In the genomic region with DNA sequence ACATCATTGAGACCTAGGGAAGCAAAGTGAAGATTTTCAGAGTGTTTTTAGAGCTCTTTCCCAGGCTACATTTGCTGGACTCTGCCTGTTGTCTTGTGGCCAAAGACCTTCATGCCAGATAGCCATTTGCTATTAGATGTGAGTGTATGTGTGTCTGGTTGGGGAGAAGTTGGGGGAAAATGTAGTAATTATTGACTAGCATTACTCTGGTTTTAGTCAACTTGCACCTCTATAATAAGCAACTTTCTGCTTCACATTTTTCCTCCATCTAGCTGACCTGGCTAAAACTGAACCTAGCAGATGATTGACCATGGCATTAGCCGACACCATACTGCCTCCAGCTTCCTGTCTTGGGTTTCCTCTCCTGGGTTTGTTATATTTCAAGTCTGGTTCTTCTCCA, we compare ENCODE assay signal across 22 cellular contexts.
DNase-seq lines count a peak whose midpoint lies in the region; ATAC-seq, FAIRE-seq and TF ChIP-seq lines count a peak whose summit lies in the region.
"Had no signal": no experiment of that assay in that cellular context is flagged by ENCODE, and none has a peak within 500 bp of the region (broad histone marks: within the 10 kb centered on the region; RNA-seq: fewer than 3 reads in every experiment).

No MANE protein-coding gene starts in this region.

- WGBS in testis, 2 donors = 87 to 90% methylated on average over 1 of the region's 1 CpG

- no peak for TF ChIP-seq CTCF in testis (IDR thresholded peaks at IDR 0.05)

- TF ChIP-seq POLR2A in testis (IDR thresholded peaks at IDR 0.05) = no peak

- DNase-seq in HK-2 (ENCODE audit: unreplicated experiment) = peak; percentile 6
- DNase-seq in glomerular visceral epithelial cell (ENCODE audit: extremely low spot score) = peak; percentile 45
- DNase-seq in myocyte (ENCODE audit: low read depth) = peak; percentile 21
- no peak for DNase-seq in activated CD4-positive, alpha-beta T cell treated with anti-CD3 and anti-CD28 coated beads for 48 hours
- DNase-seq in frontal cortex (ENCODE audit: low spot score in 2 of 2) = no peak
- DNase-seq in testis = no peak
- DNase-seq: 8988T; CD8-positive, alpha-beta T cell; DMS 273 treated with DMSO at 0.1 percent for 48 hours; DMS53; DND-41; EL; GOT3; H7; HFFc6; IMR-90 had no signal

- intact Hi-C loops in testis (cut with DNase I; ENCODE audit: low total_unique reads) = no loop called here

- no peak for FAIRE-seq in frontal cortex (lab: Jason Lieb, UNC)
- FAIRE-seq: GM12878, GM18507, HTR-8/SVneo had no signal

- H3K27me3 ChIP-seq in testis = no peaks in the 10 kb centered on the region
- H3K27me3 ChIP-seq: BLaER1 treated with 17β-estradiol and CSF1 and Interleukin-3, amounts not matched to agents 10 nM and 100 nM had no signal

- no peaks in the 10 kb centered on the region for H3K9me3 ChIP-seq in testis
- H3K9me3 ChIP-seq: BLaER1 treated with 17β-estradiol and CSF1 and Interleukin-3, amounts not matched to agents 10 nM and 100 nM had no signal

- no peak overlapping the region for H3K4me3 ChIP-seq in testis
- H3K4me3 ChIP-seq: BLaER1 treated with 17β-estradiol and CSF1 and Interleukin-3, amounts not matched to agents 10 nM and 100 nM; GM12878 had no signal

- ATAC-seq in GM18498 (IDR thresholded peaks at IDR 0.05; ENCODE audit: unreplicated experiment) = no peak
- ATAC-seq: CD8-positive, alpha-beta T cell; GM12878; HCT116 had no signal

- no peaks in the 10 kb centered on the region for H3K36me3 ChIP-seq in testis (ENCODE audit: low read depth, missing control alignments)
- H3K36me3 ChIP-seq: BLaER1 treated with 17β-estradiol and CSF1 and Interleukin-3, amounts not matched to agents 10 nM and 100 nM had no signal

- H3K27ac ChIP-seq in testis = no peak overlapping the region
- H3K27ac ChIP-seq: BLaER1 treated with 17β-estradiol and CSF1 and Interleukin-3, amounts not matched to agents 10 nM and 100 nM had no signal

- H3K4me1 ChIP-seq in testis = no peaks in the 10 kb centered on the region
- H3K4me1 ChIP-seq: BLaER1 treated with 17β-estradiol and CSF1 and Interleukin-3, amounts not matched to agents 10 nM and 100 nM had no signal

Comparison
In these comparisons a context has a peak if more than half of its experiments do, and no peak if none do; other contexts are left out.
1. DNase-seq: peak in HK-2 (single experiment), glomerular visceral epithelial cell (single experiment) and myocyte (single experiment); none in activated CD4-positive, alpha-beta T cell treated with anti-CD3 and anti-CD28 coated beads for 48 hours (single experiment), frontal cortex (0 of 2) and testis (single experiment).